13 cellular contexts compared by ENCODE assay signal in genomic region chr15:78102211-78102610, GRCh38. TPM values are rescaled to one million over a fixed set of nuclear protein-coding genes. Genes with fewer than 3 reads are reported as not detected.
"Had no signal": no experiment of that assay in that cellular context is flagged by ENCODE, and none has a peak within 500 bp of the region (broad histone marks: within the 10 kb centered on the region; RNA-seq: fewer than 3 reads in every experiment).

No MANE protein-coding gene starts in this region.

- H3K9me3 Mint-ChIP-seq: naive B cell had no signal

- H3K4me3 Mint-ChIP-seq: naive B cell had no signal

- H3K4me1 Mint-ChIP-seq: naive B cell had no signal

- H3K27me3 Mint-ChIP-seq: naive B cell had no signal

- H3K36me3 Mint-ChIP-seq: naive B cell had no signal

- ATAC-seq: left cardiac atrium had no signal

- DNase-seq: activated CD4-positive, alpha-beta T cell treated with anti-CD3 and anti-CD28 coated beads for 1 hour; activated naive CD4-positive, alpha-beta T cell; activated T-cell treated with anti-CD3 and anti-CD28 coated beads, Interleukin-2, amount 50 U/mL, for 48 hours; foreskin melanocyte; head of caudate nucleus; left cardiac atrium; naive B cell; small intestine; T-helper 9 cell; thyroid gland had no signal

RNA-seq across cellular contexts. Expression of gene SH2D7, which starts 9.8 kb away (rescaled TPM):
- total RNA-seq: breast epithelium, endothelial cell of umbilical vein, left cardiac atrium, thyroid gland, vagina had no signal
